ENCODE assay signal across 1 cellular context in genomic region chr17:30906101-30906911, GRCh38.
TF ChIP-seq lines count a peak whose summit lies in the region.

A gene with protein sequence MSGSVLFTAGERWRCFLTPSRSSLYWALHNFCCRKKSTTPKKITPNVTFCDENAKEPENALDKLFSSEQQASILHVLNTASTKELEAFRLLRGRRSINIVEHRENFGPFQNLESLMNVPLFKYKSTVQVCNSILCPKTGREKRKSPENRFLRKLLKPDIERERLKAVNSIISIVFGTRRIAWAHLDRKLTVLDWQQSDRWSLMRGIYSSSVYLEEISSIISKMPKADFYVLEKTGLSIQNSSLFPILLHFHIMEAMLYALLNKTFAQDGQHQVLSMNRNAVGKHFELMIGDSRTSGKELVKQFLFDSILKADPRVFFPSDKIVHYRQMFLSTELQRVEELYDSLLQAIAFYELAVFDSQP (minus strand): TSS chr17:30906238. CDS start chr17:30906198, 40 bp downstream.

TF ChIP-seq in K562, 482 proteins besides CTCF, POLR2A, EP300 and RAD21 (continued from another document and continues in another):
- TF ChIP-seq, protein P1, sequence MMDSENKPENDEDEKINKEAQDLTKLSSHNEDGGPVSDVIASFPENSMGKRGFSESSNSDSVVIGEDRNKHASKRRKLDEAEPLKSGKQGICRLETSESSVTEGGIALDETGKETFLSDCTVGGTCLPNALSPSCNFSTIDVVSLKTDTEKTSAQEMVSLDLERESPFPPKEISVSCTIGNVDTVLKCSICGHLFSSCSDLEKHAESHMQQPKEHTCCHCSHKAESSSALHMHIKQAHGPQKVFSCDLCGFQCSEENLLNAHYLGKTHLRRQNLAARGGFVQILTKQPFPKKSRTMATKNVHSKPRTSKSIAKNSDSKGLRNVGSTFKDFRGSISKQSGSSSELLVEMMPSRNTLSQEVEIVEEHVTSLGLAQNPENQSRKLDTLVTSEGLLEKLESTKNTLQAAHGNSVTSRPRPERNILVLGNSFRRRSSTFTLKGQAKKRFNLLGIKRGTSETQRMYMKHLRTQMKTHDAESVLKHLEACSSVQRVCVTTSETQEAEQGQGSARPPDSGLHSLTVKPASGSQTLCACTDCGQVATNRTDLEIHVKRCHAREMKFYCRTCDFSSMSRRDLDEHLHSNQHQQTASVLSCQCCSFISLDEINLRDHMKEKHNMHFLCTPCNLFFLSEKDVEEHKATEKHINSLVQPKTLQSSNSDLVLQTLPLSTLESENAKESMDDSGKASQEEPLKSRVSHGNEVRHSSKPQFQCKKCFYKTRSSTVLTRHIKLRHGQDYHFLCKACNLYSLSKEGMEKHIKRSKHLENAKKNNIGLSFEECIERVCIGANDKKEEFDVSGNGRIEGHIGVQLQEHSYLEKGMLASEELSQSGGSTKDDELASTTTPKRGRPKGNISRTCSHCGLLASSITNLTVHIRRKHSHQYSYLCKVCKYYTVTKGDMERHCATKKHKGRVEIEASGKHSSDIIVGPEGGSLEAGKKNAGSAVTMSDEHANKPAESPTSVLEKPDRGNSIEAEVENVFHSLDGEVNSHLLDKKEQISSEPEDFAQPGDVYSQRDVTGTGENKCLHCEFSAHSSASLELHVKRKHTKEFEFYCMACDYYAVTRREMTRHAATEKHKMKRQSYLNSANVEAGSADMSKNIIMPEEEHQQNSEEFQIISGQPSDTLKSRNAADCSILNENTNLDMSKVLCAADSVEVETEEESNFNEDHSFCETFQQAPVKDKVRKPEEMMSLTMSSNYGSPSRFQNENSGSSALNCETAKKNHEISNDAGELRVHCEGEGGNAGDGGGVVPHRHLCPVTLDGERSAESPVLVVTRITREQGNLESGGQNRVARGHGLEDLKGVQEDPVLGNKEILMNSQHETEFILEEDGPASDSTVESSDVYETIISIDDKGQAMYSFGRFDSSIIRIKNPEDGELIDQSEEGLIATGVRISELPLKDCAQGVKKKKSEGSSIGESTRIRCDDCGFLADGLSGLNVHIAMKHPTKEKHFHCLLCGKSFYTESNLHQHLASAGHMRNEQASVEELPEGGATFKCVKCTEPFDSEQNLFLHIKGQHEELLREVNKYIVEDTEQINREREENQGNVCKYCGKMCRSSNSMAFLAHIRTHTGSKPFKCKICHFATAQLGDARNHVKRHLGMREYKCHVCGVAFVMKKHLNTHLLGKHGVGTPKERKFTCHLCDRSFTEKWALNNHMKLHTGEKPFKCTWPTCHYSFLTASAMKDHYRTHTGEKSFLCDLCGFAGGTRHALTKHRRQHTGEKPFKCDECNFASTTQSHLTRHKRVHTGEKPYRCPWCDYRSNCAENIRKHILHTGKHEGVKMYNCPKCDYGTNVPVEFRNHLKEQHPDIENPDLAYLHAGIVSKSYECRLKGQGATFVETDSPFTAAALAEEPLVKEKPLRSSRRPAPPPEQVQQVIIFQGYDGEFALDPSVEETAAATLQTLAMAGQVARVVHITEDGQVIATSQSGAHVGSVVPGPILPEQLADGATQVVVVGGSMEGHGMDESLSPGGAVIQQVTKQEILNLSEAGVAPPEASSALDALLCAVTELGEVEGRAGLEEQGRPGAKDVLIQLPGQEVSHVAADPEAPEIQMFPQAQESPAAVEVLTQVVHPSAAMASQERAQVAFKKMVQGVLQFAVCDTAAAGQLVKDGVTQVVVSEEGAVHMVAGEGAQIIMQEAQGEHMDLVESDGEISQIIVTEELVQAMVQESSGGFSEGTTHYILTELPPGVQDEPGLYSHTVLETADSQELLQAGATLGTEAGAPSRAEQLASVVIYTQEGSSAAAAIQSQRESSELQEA (IDR thresholded peaks at IDR 0.05; ENCODE audit: low read depth): no peak
- TF ChIP-seq MXI1 (IDR thresholded peaks at IDR 0.05; ENCODE audit: low read depth, low read length): no peak
- no peak; the same call in 1 of the 2 replicates for TF ChIP-seq JUN (IDR thresholded peaks at IDR 0.05; ENCODE audit: borderline replicate concordance, low read depth, low read length)
- no peak for TF ChIP-seq JUN (CRISPR knock-in tag; IDR thresholded peaks at IDR 0.05; ENCODE audit: borderline replicate concordance)
- no peak for TF ChIP-seq RFX7 (CRISPR knock-in tag; IDR thresholded peaks at IDR 0.05)
- TF ChIP-seq ZNF165 (CRISPR knock-in tag; IDR thresholded peaks at IDR 0.05; ENCODE audit: borderline replicate concordance): no peak
- no peak for TF ChIP-seq SMAD2 (IDR thresholded peaks at IDR 0.05; ENCODE audit: low read depth, low read length)
- no peak for TF ChIP-seq PRPF4 (IDR thresholded peaks at IDR 0.05; ENCODE audit: insufficient read depth, low read depth, low read length, poor library complexity, severe bottlenecking)
- TF ChIP-seq GABPB1 (CRISPR knock-in tag; IDR thresholded peaks at IDR 0.05): peak; percentile 99
- no peak for TF ChIP-seq CHD4 (IDR thresholded peaks at IDR 0.05; ENCODE audit: insufficient read depth, insufficient replicate concordance, low read depth, low read length, poor library complexity, severe bottlenecking)
- TF ChIP-seq FOS (IDR thresholded peaks at IDR 0.05; ENCODE audit: extremely low read depth, insufficient read length): no peak
- TF ChIP-seq SNRNP70 (optimal IDR thresholded peaks at IDR 0.05; ENCODE audit: low read depth, low read length): no peak
- TF ChIP-seq, protein P2, sequence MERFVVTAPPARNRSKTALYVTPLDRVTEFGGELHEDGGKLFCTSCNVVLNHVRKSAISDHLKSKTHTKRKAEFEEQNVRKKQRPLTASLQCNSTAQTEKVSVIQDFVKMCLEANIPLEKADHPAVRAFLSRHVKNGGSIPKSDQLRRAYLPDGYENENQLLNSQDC (CRISPR knock-in tag; IDR thresholded peaks at IDR 0.05): peak; percentile 97; the same call in 1 of the 2 replicates
- no peak for TF ChIP-seq ARID3A (IDR thresholded peaks at IDR 0.05; ENCODE audit: borderline replicate concordance, low read depth, low read length)
- TF ChIP-seq, protein P3, sequence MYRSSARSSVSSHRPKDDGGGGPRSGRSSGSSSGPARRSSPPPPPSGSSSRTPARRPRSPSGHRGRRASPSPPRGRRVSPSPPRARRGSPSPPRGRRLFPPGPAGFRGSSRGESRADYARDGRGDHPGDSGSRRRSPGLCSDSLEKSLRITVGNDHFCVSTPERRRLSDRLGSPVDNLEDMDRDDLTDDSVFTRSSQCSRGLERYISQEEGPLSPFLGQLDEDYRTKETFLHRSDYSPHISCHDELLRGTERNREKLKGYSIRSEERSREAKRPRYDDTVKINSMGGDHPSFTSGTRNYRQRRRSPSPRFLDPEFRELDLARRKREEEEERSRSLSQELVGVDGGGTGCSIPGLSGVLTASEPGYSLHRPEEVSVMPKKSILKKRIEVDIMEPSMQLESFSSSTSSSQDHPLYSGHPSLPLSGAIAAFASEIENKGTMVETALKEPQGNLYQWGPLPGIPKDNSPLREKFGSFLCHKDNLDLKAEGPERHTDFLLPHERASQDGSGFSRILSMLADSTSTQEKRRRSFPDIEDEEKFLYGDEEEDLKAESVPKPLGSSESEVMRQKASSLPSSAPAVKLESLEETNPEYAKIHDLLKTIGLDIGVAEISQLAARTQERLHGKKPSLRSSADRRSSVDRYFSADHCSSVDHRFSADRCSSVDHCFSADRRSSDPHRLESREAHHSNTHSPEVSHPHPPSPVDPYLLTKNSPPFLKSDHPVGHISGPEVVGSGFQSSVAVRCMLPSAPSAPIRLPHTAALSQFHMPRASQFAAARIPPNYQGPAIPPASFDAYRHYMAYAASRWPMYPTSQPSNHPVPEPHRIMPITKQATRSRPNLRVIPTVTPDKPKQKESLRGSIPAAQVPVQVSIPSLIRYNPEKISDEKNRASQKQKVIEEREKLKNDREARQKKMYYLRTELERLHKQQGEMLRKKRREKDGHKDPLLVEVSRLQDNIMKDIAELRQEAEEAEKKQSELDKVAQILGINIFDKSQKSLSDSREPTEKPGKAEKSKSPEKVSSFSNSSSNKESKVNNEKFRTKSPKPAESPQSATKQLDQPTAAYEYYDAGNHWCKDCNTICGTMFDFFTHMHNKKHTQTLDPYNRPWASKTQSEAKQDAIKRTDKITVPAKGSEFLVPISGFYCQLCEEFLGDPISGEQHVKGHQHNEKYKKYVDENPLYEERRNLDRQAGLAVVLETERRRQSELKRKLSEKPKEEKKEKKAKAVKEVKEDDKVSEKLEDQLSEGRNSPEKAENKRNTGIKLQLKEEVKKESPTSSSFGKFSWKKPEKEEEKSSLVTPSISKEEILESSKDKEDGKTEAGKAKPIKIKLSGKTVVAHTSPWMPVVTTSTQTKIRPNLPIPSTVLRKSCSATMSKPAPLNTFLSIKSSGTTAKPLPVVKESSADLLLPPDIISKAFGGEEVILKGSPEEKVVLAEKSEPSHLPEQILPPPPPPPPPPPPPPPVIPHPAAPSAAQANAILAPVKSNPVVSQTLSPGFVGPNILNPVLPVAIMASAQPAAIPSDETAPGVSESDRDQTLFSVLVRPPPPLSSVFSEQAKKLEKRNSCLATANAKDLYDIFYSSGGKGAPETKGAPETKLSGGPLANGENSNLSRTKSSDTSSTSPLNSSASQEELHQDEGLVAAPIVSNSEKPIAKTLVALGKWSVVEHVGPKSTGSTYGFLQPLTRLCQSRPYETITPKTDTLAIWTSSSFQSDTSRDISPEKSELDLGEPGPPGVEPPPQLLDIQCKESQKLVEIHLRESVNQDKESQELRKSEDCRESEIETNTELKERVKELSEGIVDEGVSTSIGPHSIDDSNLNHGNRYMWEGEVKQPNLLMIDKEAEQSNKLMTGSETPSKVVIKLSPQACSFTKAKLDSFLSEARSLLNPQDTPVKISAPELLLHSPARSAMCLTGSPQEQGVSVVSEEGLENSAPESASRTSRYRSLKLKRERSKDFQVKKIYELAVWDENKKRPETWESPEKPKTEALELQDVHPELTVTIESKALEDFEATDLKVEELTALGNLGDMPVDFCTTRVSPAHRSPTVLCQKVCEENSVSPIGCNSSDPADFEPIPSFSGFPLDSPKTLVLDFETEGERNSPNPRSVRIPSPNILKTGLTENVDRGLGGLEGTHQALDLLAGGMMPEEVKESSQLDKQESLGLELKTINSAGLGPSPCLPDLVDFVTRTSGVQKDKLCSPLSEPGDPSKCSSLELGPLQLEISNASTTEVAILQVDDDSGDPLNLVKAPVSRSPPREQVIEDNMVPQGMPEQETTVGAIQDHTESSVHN (IDR thresholded peaks at IDR 0.05; ENCODE audit: borderline replicate concordance in 1 of 2, low read depth in 1 of 2): no peak
- TF ChIP-seq POLR3A (IDR thresholded peaks at IDR 0.05; ENCODE audit: borderline replicate concordance, extremely low read depth, insufficient read depth, insufficient read length): no peak
- 0 out of 2 replicates have a peak, but pooled peaks have one; percentile 16 for TF ChIP-seq MAX (CRISPR knock-in tag; IDR thresholded peaks at IDR 0.05)
- no peak for TF ChIP-seq ZNF408 (CRISPR knock-in tag; IDR thresholded peaks at IDR 0.05; ENCODE audit: low read depth)
- 0 out of 2 replicates have a peak, but pooled peaks have one; percentile 24 for TF ChIP-seq ZNF561 (CRISPR knock-in tag; conservative IDR thresholded peaks at IDR 0.05)
- peak; percentile 71 for TF ChIP-seq NEUROD1 (IDR thresholded peaks at IDR 0.05; ENCODE audit: borderline replicate concordance, low read depth, low read length, partially characterized antibody)
- no peak for TF ChIP-seq STAT5B (CRISPR knock-in tag; IDR thresholded peaks at IDR 0.05)
- no peak for TF ChIP-seq EWSR1 (IDR thresholded peaks at IDR 0.05; ENCODE audit: borderline replicate concordance, low read depth, partially characterized antibody)
- peak; percentile 55 for TF ChIP-seq DACH1 (IDR thresholded peaks at IDR 0.05; ENCODE audit: partially characterized antibody)
- no peak for TF ChIP-seq MEF2D (tag; conservative IDR thresholded peaks at IDR 0.05; ENCODE audit: low read depth)
- no peak for TF ChIP-seq MXD1 (CRISPR knock-in tag; IDR thresholded peaks at IDR 0.05; ENCODE audit: borderline replicate concordance, poor library complexity, severe bottlenecking)
- TF ChIP-seq ZFP1 (CRISPR knock-in tag; IDR thresholded peaks at IDR 0.05): no peak
- TF ChIP-seq, protein P4, sequence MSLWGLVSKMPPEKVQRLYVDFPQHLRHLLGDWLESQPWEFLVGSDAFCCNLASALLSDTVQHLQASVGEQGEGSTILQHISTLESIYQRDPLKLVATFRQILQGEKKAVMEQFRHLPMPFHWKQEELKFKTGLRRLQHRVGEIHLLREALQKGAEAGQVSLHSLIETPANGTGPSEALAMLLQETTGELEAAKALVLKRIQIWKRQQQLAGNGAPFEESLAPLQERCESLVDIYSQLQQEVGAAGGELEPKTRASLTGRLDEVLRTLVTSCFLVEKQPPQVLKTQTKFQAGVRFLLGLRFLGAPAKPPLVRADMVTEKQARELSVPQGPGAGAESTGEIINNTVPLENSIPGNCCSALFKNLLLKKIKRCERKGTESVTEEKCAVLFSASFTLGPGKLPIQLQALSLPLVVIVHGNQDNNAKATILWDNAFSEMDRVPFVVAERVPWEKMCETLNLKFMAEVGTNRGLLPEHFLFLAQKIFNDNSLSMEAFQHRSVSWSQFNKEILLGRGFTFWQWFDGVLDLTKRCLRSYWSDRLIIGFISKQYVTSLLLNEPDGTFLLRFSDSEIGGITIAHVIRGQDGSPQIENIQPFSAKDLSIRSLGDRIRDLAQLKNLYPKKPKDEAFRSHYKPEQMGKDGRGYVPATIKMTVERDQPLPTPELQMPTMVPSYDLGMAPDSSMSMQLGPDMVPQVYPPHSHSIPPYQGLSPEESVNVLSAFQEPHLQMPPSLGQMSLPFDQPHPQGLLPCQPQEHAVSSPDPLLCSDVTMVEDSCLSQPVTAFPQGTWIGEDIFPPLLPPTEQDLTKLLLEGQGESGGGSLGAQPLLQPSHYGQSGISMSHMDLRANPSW (CRISPR knock-in tag; IDR thresholded peaks at IDR 0.05): no peak; the same call in 1 of the 2 replicates
- TF ChIP-seq ZFPM2 (CRISPR knock-in tag; IDR thresholded peaks at IDR 0.05): no peak
- TF ChIP-seq RAD51 (IDR thresholded peaks at IDR 0.05; ENCODE audit: borderline replicate concordance, low read depth): no peak
- no peak for TF ChIP-seq FOXA1 (IDR thresholded peaks at IDR 0.05; ENCODE audit: borderline replicate concordance)
- no peak for TF ChIP-seq HDAC6 (IDR thresholded peaks at IDR 0.05; ENCODE audit: low read depth, low read length)
- no peak for TF ChIP-seq ELF4 (CRISPR knock-in tag; IDR thresholded peaks at IDR 0.05)
